In genomic region chr12:389138-390096, GRCh38 we compare ENCODE assay signal across 8 cellular contexts. TPM values are rescaled to one million over a fixed set of nuclear protein-coding genes. Genes with fewer than 3 reads are reported as not detected.
DNase-seq lines count a peak whose midpoint lies in the region; ATAC-seq, FAIRE-seq and TF ChIP-seq lines count a peak whose summit lies in the region.

KDM5A (minus strand) TSS chr12:389320; CDS start chr12:389091, 229 bp downstream.

- TF ChIP-seq CTCF in GM12878 (IDR thresholded peaks at IDR 0.05 in 2 of 3, conservative IDR thresholded peaks at IDR 0.05 in 1 of 3; ENCODE audit: control insufficient read depth in 2 of 3, extremely low read depth in 1 of 3, insufficient read depth in 1 of 3, low read depth in 3 of 3, low read length in 3 of 3), result no peak

- no peaks in the 10 kb centered on the region for H3K27me3 ChIP-seq in GM12878 (replicated peaks in 1 of 2; ENCODE audit: control insufficient read depth in 2 of 2, insufficient read depth in 2 of 2, low read length in 1 of 2)
- H3K27me3 ChIP-seq in skeletal muscle tissue (ENCODE audit: control insufficient read depth in 3 of 3, insufficient read depth in 3 of 3, low read length in 3 of 3), result no peaks in the 10 kb centered on the region

- H2AFZ ChIP-seq in GM12878 (ENCODE audit: control insufficient read depth, low read depth, low read length), result peak within 1 kb of the TSS; percentile 98

- no TSS peak for BruUV-seq in GM12878 (replicated peaks; lab: Mats Ljungman, UMichigan)

- H3K9me3 ChIP-seq in SK-N-MC (ENCODE audit: low read depth, low read length) (no peaks in the 10 kb centered on the region), GM12878 (replicated peaks; ENCODE audit: control insufficient read depth, insufficient read depth, low read length) (no peaks in the 10 kb centered on the region), skeletal muscle tissue (ENCODE audit: control insufficient read depth in 3 of 3, low read length in 3 of 3) (no peaks in the 10 kb centered on the region)

- H3K27ac ChIP-seq in SK-N-MC, result peak within 1 kb of the TSS; percentile 97
- peak within 1 kb of the TSS; percentile 87 for H3K27ac ChIP-seq in GM12878 (ENCODE audit: control insufficient read depth, insufficient read depth)
- H3K27ac ChIP-seq in skeletal muscle tissue (ENCODE audit: low read depth, low read length), result peak within 1 kb of the TSS; percentile 93

- no peak for TF ChIP-seq RAD21 in GM12878 (IDR thresholded peaks at IDR 0.05; ENCODE audit: insufficient read depth, low read depth, low read length)

- TF ChIP-seq POLR2A in GM12878 (IDR thresholded peaks at IDR 0.05; ENCODE audit: low read depth, low read length), result peak; percentile 80

- 2% methylated on average over 39 of the region's 53 CpGs for WGBS in GM12878 (ENCODE audit: insufficient coverage, insufficient replicate concordance, low lambda C conversion rate, missing lambda C conversion rate)

- H3K79me2 ChIP-seq in GM12878 (ENCODE audit: control insufficient read depth, insufficient read depth, low read length), result peaks cover 47% of the 10 kb centered on the region

- DNase-seq in SK-N-MC (ENCODE audit: low read depth, low spot score) (peak; percentile 82), GM12878 (ENCODE audit: low read depth, low spot score) (peak; percentile 73), COLO668 (lab: John Stamatoyannopoulos, UW; ENCODE audit: unreplicated experiment) (no peak), C1 segment of cervical spinal cord (lab: John Stamatoyannopoulos, UW) (no peak)

- in situ Hi-C loops in GM12878 (cut with MboI), result no loop called here

- H3K9ac ChIP-seq in SK-N-MC (ENCODE audit: insufficient read length) (peak within 1 kb of the TSS; percentile 96), GM12878 (ENCODE audit: control insufficient read depth, insufficient read depth, low read length) (peak within 1 kb of the TSS; percentile 76), skeletal muscle tissue (ENCODE audit: low read depth in 1 of 3, low read length in 3 of 3) (peak within 1 kb of the TSS; percentile 88 to 94 (median 91))

- intact Hi-C loops in GM12878 (cut with micrococcal nuclease; ENCODE audit: unreplicated experiment), result loop anchor here (1.0 kb wide), 1 partner anchor 12 kb away; the partner anchor contains the start of gene CCDC77

- peak in 1 of 2 experiments; percentile 25; a peak in 1 of 4 replicates for TF ChIP-seq EP300 in GM12878 (IDR thresholded peaks at IDR 0.05; ENCODE audit: borderline replicate concordance in 1 of 2, control insufficient read depth in 1 of 2, low read depth in 2 of 2, low read length in 2 of 2)

- no peaks in the 10 kb centered on the region for H4K20me1 ChIP-seq in GM12878 (ENCODE audit: control insufficient read depth, insufficient read depth)

- POLR2A ChIA-PET in GM12878 (lab: Charles Lee), result interaction anchor here (0.6 to 2.5 kb wide), 9 partner anchors 11 to 1214 kb away, joined by 3 to 23 read pairs (median 4); partner anchors contain the start of gene CCDC77

- H3K36me3 ChIP-seq in SK-N-MC (ENCODE audit: insufficient read depth, low read length) (peaks cover 6% of the 10 kb centered on the region), GM12878 (ENCODE audit: control insufficient read depth in 2 of 2, insufficient read depth in 2 of 2, low read length in 1 of 2) (peaks cover 0 to under 1% of the 10 kb centered on the region in 2 experiments; a peak in 1 of 4 replicates), skeletal muscle tissue (ENCODE audit: control insufficient read depth in 3 of 3, insufficient read depth in 3 of 3, low read length in 3 of 3) (no peaks in the 10 kb centered on the region)

- FAIRE-seq in GM12878 (lab: Jason Lieb, UNC), result peak; percentile 38

- H3K4me1 ChIP-seq in GM12878 (ENCODE audit: control insufficient read depth, insufficient read depth, low read length) (no peaks in the 10 kb centered on the region), skeletal muscle tissue (ENCODE audit: control insufficient read depth in 3 of 3, insufficient read depth in 3 of 3, low read length in 3 of 3) (peaks cover 12 to 24% (median 21%) of the 10 kb centered on the region in 3 donors)

- peak; percentile 61 for ATAC-seq in GM18508 (IDR thresholded peaks at IDR 0.05; ENCODE audit: insufficient read depth, unreplicated experiment)
- ATAC-seq in HG02970 (IDR thresholded peaks at IDR 0.05; ENCODE audit: low FRiP score, unreplicated experiment), result peak; percentile 92
- ATAC-seq in GM12878, result peak; percentile 93

- peak within 1 kb of the TSS; percentile 91 for H3K4me2 ChIP-seq in GM12878 (ENCODE audit: control insufficient read depth, insufficient read depth)

- RAD21 ChIA-PET in GM12878 (lab: Charles Lee; ENCODE audit: unreplicated experiment), result interaction anchor here (0.6 to 1.5 kb wide), 3 partner anchors 12 to 104 kb away, joined by 3 to 7 read pairs (median 5); partner anchors contain the start of gene CCDC77

- H3K4me3 ChIP-seq in SK-N-MC, result peak within 1 kb of the TSS; percentile 96
- peak within 1 kb of the TSS; percentile 85 for H3K4me3 ChIP-seq in GM12878
- peak within 1 kb of the TSS; percentile 95 for H3K4me3 ChIP-seq in iPS-11a (ENCODE audit: low read depth, low read length)
- H3K4me3 ChIP-seq in skeletal muscle tissue (ENCODE audit: low read length in 3 of 3), result peak within 1 kb of the TSS; percentile 89 to 99 (median 98)

- CTCF ChIA-PET in GM12878 (lab: Yijun Ruan, JAX), result interaction anchor here (0.8 to 1.7 kb wide), 3 partner anchors 12 to 428 kb away, joined by 3 to 5 read pairs (median 4); partner anchors contain the start of gene CCDC77

- SMC1A ChIA-PET in GM12878 (lab: Charles Lee; ENCODE audit: uncharacterized antibody, unreplicated experiment), result interaction anchor here (3.0 kb wide), 1 partner anchor 11 kb away, joined by 23 read pairs; the partner anchor contains the start of gene CCDC77

TF ChIP-seq in GM12878, 131 proteins besides CTCF, POLR2A, EP300 and RAD21 (continues in another document):
- TF ChIP-seq JUNB (IDR thresholded peaks at IDR 0.05) (no peak), RCOR1 (conservative IDR thresholded peaks at IDR 0.05; ENCODE audit: low read depth, low read length) (0 out of 2 replicates have a peak, but pooled peaks have one; percentile 85), SIX5 (IDR thresholded peaks at IDR 0.05; ENCODE audit: low read depth, low read length, severe bottlenecking) (peak; percentile 67), STAT1 (conservative IDR thresholded peaks at IDR 0.05) (peak; percentile 95; the same call in 1 of the 2 replicates), MYB (IDR thresholded peaks at IDR 0.05; ENCODE audit: borderline replicate concordance, low read depth, low read length) (no peak), YY1 (IDR thresholded peaks at IDR 0.05; ENCODE audit: low read depth, low read length) (peak; percentile 83; the same call in 1 of the 2 replicates)
- TF ChIP-seq, protein P1, sequence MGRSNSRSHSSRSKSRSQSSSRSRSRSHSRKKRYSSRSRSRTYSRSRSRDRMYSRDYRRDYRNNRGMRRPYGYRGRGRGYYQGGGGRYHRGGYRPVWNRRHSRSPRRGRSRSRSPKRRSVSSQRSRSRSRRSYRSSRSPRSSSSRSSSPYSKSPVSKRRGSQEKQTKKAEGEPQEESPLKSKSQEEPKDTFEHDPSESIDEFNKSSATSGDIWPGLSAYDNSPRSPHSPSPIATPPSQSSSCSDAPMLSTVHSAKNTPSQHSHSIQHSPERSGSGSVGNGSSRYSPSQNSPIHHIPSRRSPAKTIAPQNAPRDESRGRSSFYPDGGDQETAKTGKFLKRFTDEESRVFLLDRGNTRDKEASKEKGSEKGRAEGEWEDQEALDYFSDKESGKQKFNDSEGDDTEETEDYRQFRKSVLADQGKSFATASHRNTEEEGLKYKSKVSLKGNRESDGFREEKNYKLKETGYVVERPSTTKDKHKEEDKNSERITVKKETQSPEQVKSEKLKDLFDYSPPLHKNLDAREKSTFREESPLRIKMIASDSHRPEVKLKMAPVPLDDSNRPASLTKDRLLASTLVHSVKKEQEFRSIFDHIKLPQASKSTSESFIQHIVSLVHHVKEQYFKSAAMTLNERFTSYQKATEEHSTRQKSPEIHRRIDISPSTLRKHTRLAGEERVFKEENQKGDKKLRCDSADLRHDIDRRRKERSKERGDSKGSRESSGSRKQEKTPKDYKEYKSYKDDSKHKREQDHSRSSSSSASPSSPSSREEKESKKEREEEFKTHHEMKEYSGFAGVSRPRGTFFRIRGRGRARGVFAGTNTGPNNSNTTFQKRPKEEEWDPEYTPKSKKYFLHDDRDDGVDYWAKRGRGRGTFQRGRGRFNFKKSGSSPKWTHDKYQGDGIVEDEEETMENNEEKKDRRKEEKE (IDR thresholded peaks at IDR 0.05), result no peak

RNA-seq across cellular contexts. Expression of gene KDM5A, which starts in this region (rescaled TPM):
- 188 and 189 TPM in 2 replicates for total RNA-seq in GM12878 (2013; cell fraction: nucleolus; rRNA removed)
- total RNA-seq in GM12878 (2014; rRNA removed) (28.6 and 30.4 TPM in 2 replicates), GM12878 (2014; rRNA removed; fragmentation: Illumina TruSeq; extraction: Trizol) (36.4 and 37.7 TPM in 2 replicates), GM12878 (2021) (54.3 and 59.9 TPM in 2 replicates), skeletal muscle tissue (36.0 TPM)
- 20.8 TPM for polyA plus RNA-seq in GM12878 (2011; ENCODE audit: low read depth)
- polyA plus RNA-seq in GM12878 (2011; rRNA removed) (26.7 and 28.1 TPM in 2 replicates), GM12878 (2014; fragmentation: Illumina TruSeq; extraction: Trizol) (20.5 and 33.7 TPM in 2 replicates), GM12878 (2014; fragmentation: Nextera tagmentation; extraction: Ambion mirVana) (10 to 100 TPM in 1 of 2 experiments, 1 to 10 TPM in 1; 9.0 to 10.5 TPM), GM12878 (2014; rRNA removed) (14.8 and 16.3 TPM in 2 replicates), GM12878 (2016; fragmentation: Nextera tagmentation; extraction: Ambion mirVana) (10 to 100 TPM; 35.2 to 40.0 TPM)
- polyA plus RNA-seq in GM12878 (2011; cell fraction: cytosol; rRNA removed), result 23.5 and 25.5 TPM in 2 replicates
- 29.6 and 30.0 TPM in 2 replicates for polyA plus RNA-seq in GM12878 (2011; cell fraction: nucleus; rRNA removed)
- 18.8 and 21.5 TPM in 2 replicates for polyA plus RNA-seq in GM12878 (2012)
- polyA minus RNA-seq in GM12878 (2011; rRNA and poly(A)+ RNA removed), result 120 and 139 TPM in 2 replicates
- 33.3 and 46.4 TPM in 2 replicates for polyA minus RNA-seq in GM12878 (2011; cell fraction: cytosol; rRNA and poly(A)+ RNA removed)
- 73.5 and 96.5 TPM in 2 replicates for polyA minus RNA-seq in GM12878 (2011; cell fraction: nucleus; rRNA and poly(A)+ RNA removed)

Comparison
In these comparisons a context has a peak if more than half of its experiments do, and no peak if none do; other contexts are left out.
1. DNase-seq: peak in SK-N-MC (single experiment) and GM12878 (single experiment); none in COLO668 (single experiment) and C1 segment of cervical spinal cord (0 of 14).
2. Peak in every context shown above with its lines, with median percentiles within 50 percentile points of each other: ATAC-seq, H3K27ac ChIP-seq, H3K4me3 ChIP-seq and H3K9ac ChIP-seq.